8 cellular contexts compared by ENCODE assay signal in the genomic region with DNA sequence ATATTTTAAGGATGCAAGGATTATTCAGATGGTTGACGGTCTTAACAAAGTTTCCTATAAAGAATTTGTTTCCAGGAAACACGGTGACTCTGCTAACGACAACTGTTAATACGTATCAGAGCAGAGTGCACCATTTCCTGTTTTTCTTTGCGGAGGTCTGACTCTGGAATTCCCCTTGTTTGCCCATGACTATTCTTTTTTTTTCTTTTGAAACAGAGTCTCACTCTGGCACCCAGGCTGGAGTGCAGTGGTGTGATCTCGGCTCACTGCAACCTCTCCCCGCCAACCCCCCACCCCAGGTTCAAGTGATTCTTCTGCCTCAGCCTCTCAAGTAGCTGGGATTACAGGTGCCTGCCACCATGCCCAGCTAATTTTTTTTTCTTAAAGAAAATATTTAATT.
DNase-seq lines count a peak whose midpoint lies in the region; ATAC-seq and TF ChIP-seq lines count a peak whose summit lies in the region.

No MANE protein-coding gene starts in this region.

- H3K27me3 Mint-ChIP-seq in activated CD8-positive, alpha-beta T cell treated with anti-CD3 and anti-CD28 coated beads, Interleukin-2, amount 10 ng/mL, durations not matched to agents 7 days and 5 days (ENCODE audit: low read depth): no peaks in the 10 kb centered on the region

- H3K27ac Mint-ChIP-seq in activated CD8-positive, alpha-beta T cell treated with anti-CD3 and anti-CD28 coated beads, Interleukin-2, amount 10 ng/mL, durations not matched to agents 7 days and 5 days: peak overlapping the region; percentile 96

- no peaks in the 10 kb centered on the region for H3K9me3 Mint-ChIP-seq in activated CD8-positive, alpha-beta T cell treated with anti-CD3 and anti-CD28 coated beads, Interleukin-2, amount 10 ng/mL, durations not matched to agents 7 days and 5 days (ENCODE audit: insufficient read depth)

- CTCF ChIA-PET in activated CD8-positive, alpha-beta T cell treated with anti-CD3 and anti-CD28 coated beads, Interleukin-2, amount 10 ng/mL, durations not matched to agents 7 days and 5 days (lab: Charles Lee): interaction anchor here (0.9 to 1.2 kb wide), 5 partner anchors 28 to 214 kb away, joined by 3 to 6 read pairs (median 3); partner anchors contain the start of genes CDC42SE2 and HINT1

- peak; percentile 59 for ATAC-seq in activated CD8-positive, alpha-beta T cell treated with anti-CD3 and anti-CD28 coated beads, Interleukin-2, amount 10 ng/mL, durations not matched to agents 7 days and 5 days

- peak overlapping the region; percentile 57 for H3K4me3 Mint-ChIP-seq in activated CD8-positive, alpha-beta T cell treated with anti-CD3 and anti-CD28 coated beads, Interleukin-2, amount 10 ng/mL, durations not matched to agents 7 days and 5 days

- TF ChIP-seq CTCF in fibroblast of villous mesenchyme (IDR thresholded peaks at IDR 0.05; ENCODE audit: insufficient read depth, low read depth, low read length): no peak

- peaks cover 85% of the 10 kb centered on the region for H3K4me1 Mint-ChIP-seq in activated CD8-positive, alpha-beta T cell treated with anti-CD3 and anti-CD28 coated beads, Interleukin-2, amount 10 ng/mL, durations not matched to agents 7 days and 5 days (ENCODE audit: low read depth)

- no peak overlapping the region for H3K4me3 ChIP-seq in fibroblast of villous mesenchyme (ENCODE audit: low read depth, low read length)

- DNase-seq in NOMO-1 (lab: John Stamatoyannopoulos, UW; ENCODE audit: unreplicated experiment in 2 of 2) (peak; percentile 22 to 47), NOMO-1 treated with dmso at 0.1 percent for 144 hours (lab: John Stamatoyannopoulos, UW; ENCODE audit: unreplicated experiment) (no peak), HT1080 (ENCODE audit: low read depth) (peak; percentile 71), fibroblast of villous mesenchyme (ENCODE audit: low read depth) (peak; percentile 57), NCI-H1092 treated with DMSO at 0.1 percent for 48 hours (lab: John Stamatoyannopoulos, UW) (no peak), SHP77 (lab: John Stamatoyannopoulos, UW) (no peak)
- DNase-seq in activated CD8-positive, alpha-beta T cell treated with anti-CD3 and anti-CD28 coated beads, Interleukin-2, amount 10 ng/mL, durations not matched to agents 7 days and 5 days: peak; percentile 62
- peak; percentile 46 to 64 for DNase-seq in stimulated activated CD4-positive, alpha-beta T cell treated with anti-CD3 and anti-CD28 coated beads, Interleukin-1b, Interleukin-23, amount 100 ng/mL, for 4 hours (ENCODE audit: low read depth in 2 of 2)

- POLR2A ChIA-PET in activated CD8-positive, alpha-beta T cell treated with anti-CD3 and anti-CD28 coated beads, Interleukin-2, amount 10 ng/mL, durations not matched to agents 7 days and 5 days (lab: Charles Lee): interaction anchor here (0.9 to 9.2 kb wide), 10 partner anchors 10 to 216 kb away, joined by 3 to 158 read pairs (median 8); partner anchors contain the start of gene CDC42SE2

- H3K36me3 Mint-ChIP-seq in activated CD8-positive, alpha-beta T cell treated with anti-CD3 and anti-CD28 coated beads, Interleukin-2, amount 10 ng/mL, durations not matched to agents 7 days and 5 days (ENCODE audit: low read depth): peaks cover 52% of the 10 kb centered on the region

Comparison
In these comparisons a context has a peak if more than half of its experiments do, and no peak if none do; other contexts are left out.
1. DNase-seq: peak in NOMO-1 (2 of 2), HT1080 (single experiment), activated CD8-positive, alpha-beta T cell treated with anti-CD3 and anti-CD28 coated beads, Interleukin-2, amount 10 ng/mL, durations not matched to agents 7 days and 5 days (single experiment), fibroblast of villous mesenchyme (single experiment) and stimulated activated CD4-positive, alpha-beta T cell treated with anti-CD3 and anti-CD28 coated beads, Interleukin-1b, Interleukin-23, amount 100 ng/mL, for 4 hours (2 of 2); none in NOMO-1 treated with dmso at 0.1 percent for 144 hours (single experiment), NCI-H1092 treated with DMSO at 0.1 percent for 48 hours (single experiment) and SHP77 (0 of 2).